25 cellular contexts compared by ENCODE assay signal in the genomic region with DNA sequence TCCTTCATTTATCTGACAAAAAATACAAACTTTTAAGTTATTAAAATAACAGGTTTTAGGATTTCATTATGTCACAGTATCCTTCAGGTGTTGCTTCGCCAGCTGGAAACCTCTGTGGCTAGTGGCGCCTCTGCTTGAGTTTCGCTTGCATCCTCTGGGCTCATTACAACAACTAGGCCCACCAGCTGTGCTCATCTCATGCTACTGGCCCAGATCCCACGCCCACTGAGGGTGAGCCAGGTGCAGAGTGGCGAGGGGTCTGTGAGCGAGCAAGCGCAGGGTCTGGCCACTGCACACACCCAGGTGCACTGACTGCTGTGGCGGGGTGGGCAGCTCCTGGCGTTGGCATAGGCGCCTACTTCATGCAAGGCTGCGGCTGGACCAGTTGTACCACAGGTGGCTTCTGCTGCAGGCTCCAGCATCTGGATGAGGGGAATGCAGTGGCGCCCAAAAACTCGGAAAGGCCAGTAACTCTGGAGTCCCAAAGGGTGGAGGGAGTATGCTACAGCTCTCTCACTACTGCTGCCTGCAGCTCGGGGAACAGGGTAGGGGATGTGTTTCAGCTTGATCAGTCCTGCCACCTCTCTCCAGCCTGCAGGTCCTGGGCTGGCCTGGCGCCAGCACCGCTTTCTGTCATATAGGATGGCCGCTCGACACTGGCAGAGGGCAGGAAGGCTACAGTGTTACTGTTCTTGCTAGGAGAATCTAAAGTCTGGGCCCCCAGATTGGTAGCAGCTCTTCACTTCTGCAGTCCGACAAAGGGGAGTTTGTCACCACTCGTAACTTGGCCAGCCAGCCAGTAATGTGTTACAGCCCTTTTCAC.
"Had no signal": no experiment of that assay in that cellular context is flagged by ENCODE, and none has a peak within 500 bp of the region (broad histone marks: within the 10 kb centered on the region; RNA-seq: fewer than 3 reads in every experiment).

No MANE protein-coding gene starts in this region.

- H3K4me2 ChIP-seq: KMS-11 had no signal

- H3K27ac ChIP-seq: brain microvascular endothelial cell, cardiac muscle cell, KMS-11, SK-N-MC had no signal

- H3K27me3 Mint-ChIP-seq: activated CD4-positive, alpha-beta T cell treated with anti-CD3 and anti-CD28 coated beads, Interleukin-2, amount 10 ng/mL, durations not matched to agents 24 days and 14 days; activated CD8-positive, alpha-beta memory T cell treated with anti-CD3 and anti-CD28 coated beads, Interleukin-2, amount 10 ng/mL, durations not matched to agents 7 days and 5 days; activated naive CD8-positive, alpha-beta T cell; activated T-cell treated with anti-CD3 and anti-CD28 coated beads, Interleukin-2, amount 50 U/mL, for 24 hours had no signal

- H3K27me3 ChIP-seq: brain microvascular endothelial cell, cardiac muscle cell had no signal

- H3K36me3 ChIP-seq: brain microvascular endothelial cell, cardiac muscle cell had no signal

- H3K4me3 ChIP-seq: cardiac muscle cell, SK-N-MC had no signal

- H3K4me3 Mint-ChIP-seq: activated CD4-positive, alpha-beta T cell treated with anti-CD3 and anti-CD28 coated beads, Interleukin-2, amount 10 ng/mL, durations not matched to agents 24 days and 14 days; activated CD8-positive, alpha-beta memory T cell treated with anti-CD3 and anti-CD28 coated beads, Interleukin-2, amount 10 ng/mL, durations not matched to agents 7 days and 5 days; activated naive CD4-positive, alpha-beta T cell treated with anti-CD3 and anti-CD28 coated beads for 36 hours; activated naive CD8-positive, alpha-beta T cell; activated T-cell treated with anti-CD3 and anti-CD28 coated beads, Interleukin-2, amount 50 U/mL, for 24 hours; activated T-helper 1 cell treated with anti-CD3 and anti-CD28 coated beads, Interleukin-12 subunit alpha, Interleukin-12 subunit beta, Interleukin-2, Interleukin-4 antibody, amounts not matched to agents 30 ng/mL and 10 ng/mL and 1 ng/mL, durations not matched to agents 14 hours and 24 hours and 36 hours had no signal

- H3K36me3 Mint-ChIP-seq: activated CD8-positive, alpha-beta memory T cell treated with anti-CD3 and anti-CD28 coated beads, Interleukin-2, amount 10 ng/mL, durations not matched to agents 7 days and 5 days; activated naive CD8-positive, alpha-beta T cell had no signal

- ATAC-seq: activated CD8-positive, alpha-beta memory T cell treated with anti-CD3 and anti-CD28 coated beads, Interleukin-2, amount 10 ng/mL, durations not matched to agents 7 days and 5 days; Panc1; Right ventricle myocardium inferior had no signal

- H3K27ac Mint-ChIP-seq: activated CD4-positive, alpha-beta T cell treated with anti-CD3 and anti-CD28 coated beads, Interleukin-2, amount 10 ng/mL, durations not matched to agents 24 days and 14 days; activated CD8-positive, alpha-beta memory T cell treated with anti-CD3 and anti-CD28 coated beads, Interleukin-2, amount 10 ng/mL, durations not matched to agents 7 days and 5 days; activated naive CD4-positive, alpha-beta T cell treated with anti-CD3 and anti-CD28 coated beads for 36 hours; activated naive CD8-positive, alpha-beta T cell; activated T-cell treated with anti-CD3 and anti-CD28 coated beads, Interleukin-2, amount 50 U/mL, for 24 hours; activated T-helper 1 cell treated with anti-CD3 and anti-CD28 coated beads, Interleukin-12 subunit alpha, Interleukin-12 subunit beta, Interleukin-2, Interleukin-4 antibody, amounts not matched to agents 30 ng/mL and 10 ng/mL and 1 ng/mL, durations not matched to agents 14 hours and 24 hours and 36 hours had no signal

- H3K9ac ChIP-seq: KMS-11 had no signal

- DNase-seq: activated CD4-positive, alpha-beta T cell treated with anti-CD3 and anti-CD28 coated beads, Interleukin-2, amount 10 ng/mL, durations not matched to agents 24 days and 14 days; activated CD4-positive, alpha-beta T cell treated with anti-CD3 and anti-CD28 coated beads, Interleukin-2, amount 50 U/mL, for 48 hours; activated CD4-positive, CD25-positive, alpha-beta regulatory T cell treated with anti-CD3 and anti-CD28 coated beads, Interleukin-2, amount 50 U/mL, for 72 hours; activated CD8-positive, alpha-beta memory T cell treated with anti-CD3 and anti-CD28 coated beads, Interleukin-2, amount 10 ng/mL, durations not matched to agents 7 days and 5 days; activated gamma-delta T cell; activated naive CD4-positive, alpha-beta T cell treated with anti-CD3 and anti-CD28 coated beads for 36 hours; activated T-cell treated with anti-CD3 and anti-CD28 coated beads, Interleukin-2, amount 50 U/mL, for 24 hours; amygdala; brain microvascular endothelial cell; NCI-H1092; NCI-H1417; NCI-H1930; NCI-H2171; NCI-H226; NCI-H526; NCI-H774; OCI-M1; RPMI8226 had no signal

- H3K4me1 Mint-ChIP-seq: activated CD4-positive, alpha-beta T cell treated with anti-CD3 and anti-CD28 coated beads, Interleukin-2, amount 10 ng/mL, durations not matched to agents 24 days and 14 days; activated CD8-positive, alpha-beta memory T cell treated with anti-CD3 and anti-CD28 coated beads, Interleukin-2, amount 10 ng/mL, durations not matched to agents 7 days and 5 days had no signal
